In the genomic region with DNA sequence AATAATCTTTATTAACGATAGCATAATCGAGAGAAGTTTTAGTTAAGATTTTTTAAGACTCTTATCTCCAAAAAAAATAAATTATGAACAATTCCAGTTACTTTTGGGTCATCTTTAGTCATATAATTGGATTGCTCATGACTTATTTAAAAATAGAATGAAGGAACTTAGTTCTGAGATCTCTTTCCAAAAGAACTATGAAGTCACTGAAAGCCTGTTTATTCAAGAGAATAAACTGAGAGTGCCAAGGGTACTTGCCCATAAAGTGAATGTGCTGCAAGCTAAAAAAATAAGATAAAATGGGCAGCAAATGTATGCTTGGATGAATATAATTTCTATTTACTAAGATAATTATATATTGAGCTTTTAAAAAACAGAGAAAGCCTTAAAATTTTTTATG, we compare ENCODE assay signal across 30 cellular contexts.
DNase-seq lines count a peak whose midpoint lies in the region; ATAC-seq and TF ChIP-seq lines count a peak whose summit lies in the region.
"Had no signal": no experiment of that assay in that cellular context is flagged by ENCODE, and none has a peak within 500 bp of the region (broad histone marks: within the 10 kb centered on the region; RNA-seq: fewer than 3 reads in every experiment).

No MANE protein-coding gene starts in this region.

- no peaks in the 10 kb centered on the region for H3K36me3 ChIP-seq in SK-N-SH (replicated peaks in 1 of 2; ENCODE audit: control insufficient read depth in 1 of 2, insufficient read depth in 2 of 2, low read length in 1 of 2)
- no peaks in the 10 kb centered on the region for H3K36me3 ChIP-seq in thoracic aorta
- H3K36me3 ChIP-seq: right atrium auricular region had no signal

- WGBS in SK-N-SH (ENCODE audit: low lambda C conversion rate), result 4% methylated on average over 2 of the region's 2 CpGs

- peaks cover 5% of the 10 kb centered on the region; the same call in 1 of the 2 replicates for H3K27me3 ChIP-seq in SK-N-SH (ENCODE audit: insufficient read depth)
- no peaks in the 10 kb centered on the region for H3K27me3 ChIP-seq in thoracic aorta (replicated peaks; ENCODE audit: insufficient read depth)
- H3K27me3 ChIP-seq: right atrium auricular region had no signal

- no peak overlapping the region for H2AFZ ChIP-seq in SK-N-SH (ENCODE audit: low read depth)
- H2AFZ ChIP-seq: parathyroid adenoma had no signal

- peaks cover 10% of the 10 kb centered on the region for H3F3A ChIP-seq in SK-N-SH (replicated peaks; ENCODE audit: insufficient read depth)

- H3K9me3 ChIP-seq in SK-N-SH (no peaks in the 10 kb centered on the region), thoracic aorta (no peaks in the 10 kb centered on the region)
- H3K9me3 ChIP-seq: right atrium auricular region had no signal

- no peaks in the 10 kb centered on the region for H4K20me1 ChIP-seq in SK-N-SH (ENCODE audit: insufficient read depth)

- TF ChIP-seq RAD21 in SK-N-SH (IDR thresholded peaks at IDR 0.05; ENCODE audit: low read length), result no peak

- ATAC-seq in SK-N-SH treated with all-trans-retinoic acid at 6 μM for 48 hours (no peak), thoracic aorta (ENCODE audit: insufficient number of reproducible peaks, low FRiP score, low read depth) (no peak), HG02981 (IDR thresholded peaks at IDR 0.05; ENCODE audit: unreplicated experiment) (no peak)
- ATAC-seq: activated CD4-positive, CD25-positive, alpha-beta regulatory T cell treated with anti-CD3 and anti-CD28 coated beads, Interleukin-2, amount 50 U/mL, for 24 hours; activated naive CD8-positive, alpha-beta T cell treated with anti-CD3 and anti-CD28 coated beads, Interleukin-2, amount 50 U/mL, for 24 hours; HepG2; Panc1 had no signal

- POLR2A ChIA-PET in SK-N-SH (lab: Yijun Ruan, JAX), result no interaction called here

- H3K9ac ChIP-seq in SK-N-SH, result no peak overlapping the region
- H3K9ac ChIP-seq: parathyroid adenoma had no signal

- no peak for TF ChIP-seq CTCF in SK-N-SH (IDR thresholded peaks at IDR 0.05)
- TF ChIP-seq CTCF in choroid plexus epithelial cell (conservative IDR thresholded peaks at IDR 0.05; ENCODE audit: low read depth, low read length), result no peak
- no peak for TF ChIP-seq CTCF in foreskin fibroblast (IDR thresholded peaks at IDR 0.05; ENCODE audit: low read depth, low read length)
- TF ChIP-seq CTCF in thoracic aorta (IDR thresholded peaks at IDR 0.05), result no peak

- no peaks in the 10 kb centered on the region for H3K9me2 ChIP-seq in SK-N-SH

- H3K4me3 ChIP-seq in SK-N-SH (ENCODE audit: low read depth in 2 of 2, low read length in 1 of 2), result no peak overlapping the region; a peak in 1 of 4 replicates
- no peak overlapping the region for H3K4me3 ChIP-seq in choroid plexus epithelial cell (ENCODE audit: low read depth, low read length)
- H3K4me3 ChIP-seq in foreskin fibroblast (ENCODE audit: low read depth in 1 of 2, low read length in 2 of 2), result no peak overlapping the region
- peak overlapping the region; percentile 3 for H3K4me3 ChIP-seq in thoracic aorta
- H3K4me3 ChIP-seq: lung, right atrium auricular region had no signal

- TF ChIP-seq EP300 in SK-N-SH (IDR thresholded peaks at IDR 0.05; ENCODE audit: borderline replicate concordance in 1 of 2, low read depth in 1 of 2, low read length in 1 of 2), result no peak

- peak overlapping the region in 1 of 2 experiments; percentile 74; a peak in 2 of 4 replicates for H3K27ac ChIP-seq in SK-N-SH (ENCODE audit: low read depth in 2 of 2, low read length in 1 of 2)
- no peak overlapping the region for H3K27ac ChIP-seq in thoracic aorta
- H3K27ac ChIP-seq: 22Rv1, parathyroid adenoma, right atrium auricular region had no signal

- no peaks in the 10 kb centered on the region for H3K79me2 ChIP-seq in SK-N-SH (ENCODE audit: insufficient read depth)
- H3K79me2 ChIP-seq: parathyroid adenoma had no signal

- H3K4me1 ChIP-seq in SK-N-SH (ENCODE audit: control insufficient read depth in 1 of 2, insufficient read depth in 2 of 2, low read depth in 1 of 2, low read length in 1 of 2) (no peaks in the 10 kb centered on the region; a peak in 1 of 4 replicates), thoracic aorta (ENCODE audit: control insufficient read depth in 1 of 2, low read depth in 2 of 2) (peaks cover 5 to 6% of the 10 kb centered on the region in 2 donors)
- H3K4me1 ChIP-seq: parathyroid adenoma, right atrium auricular region had no signal

- peak overlapping the region; percentile 26; the same call in 1 of the 2 replicates for H3K4me2 ChIP-seq in SK-N-SH

- CTCF ChIA-PET in SK-N-SH (lab: Yijun Ruan, JAX), result interaction anchor here (1.2 kb wide), 1 partner anchor 47 kb away, joined by 3 read pairs; no protein-coding TSS in a partner anchor

- no peak for DNase-seq in SK-N-SH
- DNase-seq in choroid plexus epithelial cell (ENCODE audit: low read depth), result peak; percentile 47
- DNase-seq in foreskin fibroblast, result peak; percentile 15 to 39
- no peak for DNase-seq in thoracic aorta (ENCODE audit: low spot score)
- DNase-seq in mucosa of gallbladder (ENCODE audit: low spot score), result no peak
- DNase-seq in NCI-H187 treated with DMSO at 0.1 percent for 48 hours (lab: John Stamatoyannopoulos, UW), result no peak
- DNase-seq: activated CD4-positive, alpha-beta T cell treated with anti-CD3 and anti-CD28 coated beads, Interleukin-2, amount 50 U/mL, for 48 hours; activated naive CD8-positive, alpha-beta T cell treated with anti-CD3 and anti-CD28 coated beads, Interleukin-2, amount 50 U/mL, for 24 hours; activated T-cell treated with anti-CD3 and anti-CD28 coated beads, Interleukin-2, amount 50 U/mL, for 48 hours; AML-193; CD4-positive, CD25-positive, alpha-beta regulatory T cell; central memory CD4-positive, alpha-beta T cell; DND-41; head of caudate nucleus; Kasumi-1; NCI-H1417 treated with DMSO at 0.1 percent for 48 hours; NCI-H2081; NCI-H345; Right ventricle myocardium superior; stimulated activated CD8-positive, alpha-beta memory T cell treated with anti-CD3 and anti-CD28 coated beads, Interleukin-4, amount 100 ng/mL, for 48 hours; T-helper 2 cell had no signal

TF ChIP-seq in SK-N-SH, 30 proteins besides CTCF, POLR2A, EP300 and RAD21:
- TF ChIP-seq FOSL2 (IDR thresholded peaks at IDR 0.05; ENCODE audit: borderline replicate concordance, low read depth), result no peak
- no peak for TF ChIP-seq YY1 (IDR thresholded peaks at IDR 0.05; ENCODE audit: low read depth)
- TF ChIP-seq FOXM1 (IDR thresholded peaks at IDR 0.05; ENCODE audit: low read depth), result no peak
- TF ChIP-seq, protein P1, sequence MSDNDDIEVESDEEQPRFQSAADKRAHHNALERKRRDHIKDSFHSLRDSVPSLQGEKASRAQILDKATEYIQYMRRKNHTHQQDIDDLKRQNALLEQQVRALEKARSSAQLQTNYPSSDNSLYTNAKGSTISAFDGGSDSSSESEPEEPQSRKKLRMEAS (IDR thresholded peaks at IDR 0.05; ENCODE audit: low read depth), result no peak
- no peak for TF ChIP-seq JUND (IDR thresholded peaks at IDR 0.05)

TF ChIP-seq in SK-N-SH treated with all-trans-retinoic acid at 6 μM for 48 hours, 23 proteins besides CTCF, POLR2A, EP300 and RAD21:
- TF ChIP-seq CSDC2 (CRISPR knock-in tag; IDR thresholded peaks at IDR 0.05) (no peak), ZFP30 (CRISPR knock-in tag; IDR thresholded peaks at IDR 0.05) (no peak), ZNF8 (CRISPR knock-in tag; IDR thresholded peaks at IDR 0.05) (no peak), PPARA (CRISPR knock-in tag; IDR thresholded peaks at IDR 0.05; ENCODE audit: borderline replicate concordance) (no peak), ZFP3 (CRISPR knock-in tag; IDR thresholded peaks at IDR 0.05) (no peak)
- TF ChIP-seq, protein P2, sequence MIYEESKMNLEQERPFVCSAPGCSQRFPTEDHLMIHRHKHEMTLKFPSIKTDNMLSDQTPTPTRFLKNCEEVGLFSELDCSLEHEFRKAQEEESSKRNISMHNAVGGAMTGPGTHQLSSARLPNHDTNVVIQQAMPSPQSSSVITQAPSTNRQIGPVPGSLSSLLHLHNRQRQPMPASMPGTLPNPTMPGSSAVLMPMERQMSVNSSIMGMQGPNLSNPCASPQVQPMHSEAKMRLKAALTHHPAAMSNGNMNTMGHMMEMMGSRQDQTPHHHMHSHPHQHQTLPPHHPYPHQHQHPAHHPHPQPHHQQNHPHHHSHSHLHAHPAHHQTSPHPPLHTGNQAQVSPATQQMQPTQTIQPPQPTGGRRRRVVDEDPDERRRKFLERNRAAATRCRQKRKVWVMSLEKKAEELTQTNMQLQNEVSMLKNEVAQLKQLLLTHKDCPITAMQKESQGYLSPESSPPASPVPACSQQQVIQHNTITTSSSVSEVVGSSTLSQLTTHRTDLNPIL (CRISPR knock-in tag; IDR thresholded peaks at IDR 0.05; ENCODE audit: low read depth), result no peak

Comparison
In these comparisons a context has a peak if more than half of its experiments do, and no peak if none do; other contexts are left out.
1. DNase-seq: peak in choroid plexus epithelial cell (single experiment) and foreskin fibroblast (2 of 2); none in SK-N-SH (single experiment), thoracic aorta (single experiment), mucosa of gallbladder (single experiment) and NCI-H187 treated with DMSO at 0.1 percent for 48 hours (single experiment).